ENCODE assay signal across 11 cellular contexts in genomic region chr1:219317762-219318353, GRCh38.
A peak's percentile ranks its signal among the peaks of the same experiment; 100 is the strongest.
DNase-seq lines count a peak whose midpoint lies in the region; ATAC-seq, FAIRE-seq and TF ChIP-seq lines count a peak whose summit lies in the region.
"Had no signal": no experiment of that assay in that cellular context is flagged by ENCODE, and none has a peak within 500 bp of the region (broad histone marks: within the 10 kb centered on the region; RNA-seq: fewer than 3 reads in every experiment).

No MANE protein-coding gene starts in this region.

- H3K27me3 ChIP-seq in astrocyte (ENCODE audit: insufficient read depth, low read length) (peaks cover 2% of the 10 kb centered on the region), mesendoderm (ENCODE audit: insufficient read depth, low read length, poor library complexity) (no peaks in the 10 kb centered on the region), MM.1S (replicated peaks; ENCODE audit: insufficient read depth, low read length) (no peaks in the 10 kb centered on the region)
- H3K27me3 ChIP-seq: esophagus muscularis mucosa had no signal

- no peak overlapping the region for H3K4ac ChIP-seq in mesendoderm (ENCODE audit: low read depth, low read length)

- DNase-seq in astrocyte (ENCODE audit: low read depth) (no peak), mesendoderm (peak; percentile 78), MM.1S (no peak), NCI-H748 (lab: John Stamatoyannopoulos, UW; ENCODE audit: unreplicated experiment) (no peak)
- DNase-seq: Right ventricle myocardium superior had no signal

- no peaks in the 10 kb centered on the region for H3K79me1 ChIP-seq in mesendoderm (ENCODE audit: low read length)

- no peak overlapping the region for H3K18ac ChIP-seq in mesendoderm (ENCODE audit: low read length)

- H3K9ac ChIP-seq in astrocyte (ENCODE audit: low read length) = no peak overlapping the region
- no peak overlapping the region for H3K9ac ChIP-seq in mesendoderm (ENCODE audit: low read length)
- no peak overlapping the region for H3K9ac ChIP-seq in MM.1S (ENCODE audit: low read length)

- H3K4me2 ChIP-seq in astrocyte (ENCODE audit: low read length) (no peak overlapping the region), mesendoderm (ENCODE audit: low read length) (no peak overlapping the region), MM.1S (ENCODE audit: low read depth, low read length) (no peak overlapping the region)

- H3K36me3 Mint-ChIP-seq in astrocyte (ENCODE audit: low read depth, unreplicated experiment) = no peaks in the 10 kb centered on the region

- ATAC-seq in GM18498 (IDR thresholded peaks at IDR 0.05; ENCODE audit: unreplicated experiment) (peak; percentile 81), HG03108 (IDR thresholded peaks at IDR 0.05; ENCODE audit: unreplicated experiment) (peak; percentile 56), HG03342 (IDR thresholded peaks at IDR 0.05; ENCODE audit: unreplicated experiment) (no peak), HG03521 (IDR thresholded peaks at IDR 0.05; ENCODE audit: unreplicated experiment) (no peak)

- H3K79me2 ChIP-seq in astrocyte (ENCODE audit: insufficient read depth, low read length) = no peaks in the 10 kb centered on the region
- H3K79me2 ChIP-seq in mesendoderm (ENCODE audit: control insufficient read depth, insufficient read depth, low read length) = no peaks in the 10 kb centered on the region
- no peaks in the 10 kb centered on the region for H3K79me2 ChIP-seq in MM.1S (ENCODE audit: low read length)

- no peak overlapping the region for H4K5ac ChIP-seq in mesendoderm (ENCODE audit: low read length)

- no peak overlapping the region for H2BK15ac ChIP-seq in mesendoderm (replicated peaks; ENCODE audit: low read depth)

- no peak overlapping the region for H3K27ac Mint-ChIP-seq in astrocyte (ENCODE audit: unreplicated experiment)
- H3K27ac Mint-ChIP-seq: activated T-helper 2 cell treated with anti-CD3 and anti-CD28 coated beads, Interferon-gamma antibody, Interleukin-2, Interleukin-4, amounts not matched to agents 10 μg/mL and 5 μg/mL and 100 μg/mL, durations not matched to agents 14 hours and 24 hours and 36 hours had no signal

- FAIRE-seq in astrocyte (lab: Jason Lieb, UNC) = no peak

- H2AFZ ChIP-seq in astrocyte (ENCODE audit: low read depth, low read length) = no peak overlapping the region
- no peak overlapping the region for H2AFZ ChIP-seq in MM.1S (ENCODE audit: low read length)

- no peak overlapping the region for H3K27ac ChIP-seq in astrocyte (ENCODE audit: low read depth, low read length)
- H3K27ac ChIP-seq in mesendoderm (ENCODE audit: low read depth, low read length) = no peak overlapping the region
- no peak overlapping the region for H3K27ac ChIP-seq in MM.1S (ENCODE audit: low read length)
- H3K27ac ChIP-seq: esophagus muscularis mucosa had no signal

- no peak overlapping the region for H2BK120ac ChIP-seq in mesendoderm (ENCODE audit: low read depth, low read length)

- H3K4me3 ChIP-seq in astrocyte (ENCODE audit: insufficient read depth, low read depth, low read length) (no peak overlapping the region), mesendoderm (ENCODE audit: low read length) (no peak overlapping the region), MM.1S (ENCODE audit: low read length) (no peak overlapping the region)
- H3K4me3 ChIP-seq: esophagus muscularis mucosa had no signal

- no peak overlapping the region for H4K8ac ChIP-seq in mesendoderm (ENCODE audit: low read depth, low read length)

- H3K9me3 Mint-ChIP-seq in astrocyte (ENCODE audit: unreplicated experiment) = peaks cover 6% of the 10 kb centered on the region
- H3K9me3 Mint-ChIP-seq: activated T-helper 2 cell treated with anti-CD3 and anti-CD28 coated beads, Interferon-gamma antibody, Interleukin-2, Interleukin-4, amounts not matched to agents 10 μg/mL and 5 μg/mL and 100 μg/mL, durations not matched to agents 14 hours and 24 hours and 36 hours had no signal

- H2AK5ac ChIP-seq in mesendoderm (ENCODE audit: low read length) = no peak overlapping the region

- no peak overlapping the region for H3K4me3 Mint-ChIP-seq in astrocyte (ENCODE audit: unreplicated experiment)

- H4K20me1 ChIP-seq in astrocyte (ENCODE audit: insufficient read depth, low read length) = no peaks in the 10 kb centered on the region
- H4K20me1 ChIP-seq in MM.1S (ENCODE audit: insufficient read depth, low read length) = no peaks in the 10 kb centered on the region

- no peaks in the 10 kb centered on the region for H3K27me3 Mint-ChIP-seq in astrocyte (ENCODE audit: low read depth, unreplicated experiment)

- H3F3A ChIP-seq in MM.1S (ENCODE audit: insufficient read depth, low read length) = no peaks in the 10 kb centered on the region

- TF ChIP-seq CTCF in astrocyte (IDR thresholded peaks at IDR 0.05; ENCODE audit: insufficient read depth, low read depth, low read length) (peak; percentile 28), MM.1S (IDR thresholded peaks at IDR 0.05; ENCODE audit: low read length) (no peak)

- no CpG with 5 or more reads among the region's 3 CpGs for WGBS in mesendoderm (ENCODE audit: extremely low coverage, insufficient coverage, low lambda C conversion rate)

- H3K4me1 Mint-ChIP-seq in astrocyte (ENCODE audit: low read depth, unreplicated experiment) = peaks cover 6% of the 10 kb centered on the region

- H3K4me1 ChIP-seq in astrocyte (ENCODE audit: insufficient read depth, low read length) (peaks cover 6% of the 10 kb centered on the region), mesendoderm (ENCODE audit: control insufficient read depth, low read depth, low read length) (no peaks in the 10 kb centered on the region), MM.1S (ENCODE audit: low read length) (no peaks in the 10 kb centered on the region)

- H3K9me3 ChIP-seq in astrocyte (ENCODE audit: insufficient read depth, low read depth, low read length) (no peaks in the 10 kb centered on the region), MM.1S (replicated peaks; ENCODE audit: insufficient read depth, low read length) (no peaks in the 10 kb centered on the region)

- H3K36me3 ChIP-seq in astrocyte (ENCODE audit: insufficient read depth, low read length) = no peaks in the 10 kb centered on the region
- no peaks in the 10 kb centered on the region for H3K36me3 ChIP-seq in mesendoderm (ENCODE audit: control insufficient read depth, insufficient read depth, low read length)
- no peaks in the 10 kb centered on the region for H3K36me3 ChIP-seq in MM.1S (replicated peaks; ENCODE audit: insufficient read depth, low read length)
- H3K36me3 ChIP-seq: esophagus muscularis mucosa had no signal

- no peak overlapping the region for H2BK5ac ChIP-seq in mesendoderm (ENCODE audit: low read length)

- H3K9me2 ChIP-seq in MM.1S (replicated peaks; ENCODE audit: insufficient read depth, low read length) = no peaks in the 10 kb centered on the region

- H3K56ac ChIP-seq in mesendoderm (ENCODE audit: low read length) = no peak overlapping the region

- no peak overlapping the region for H3K23ac ChIP-seq in mesendoderm (ENCODE audit: low read length)

Comparison
In these comparisons a context has a peak if more than half of its experiments do, and no peak if none do; other contexts are left out.
1. ATAC-seq: peak in GM18498 (single experiment) and HG03108 (single experiment); none in HG03342 (single experiment) and HG03521 (single experiment).